In the genomic region with DNA sequence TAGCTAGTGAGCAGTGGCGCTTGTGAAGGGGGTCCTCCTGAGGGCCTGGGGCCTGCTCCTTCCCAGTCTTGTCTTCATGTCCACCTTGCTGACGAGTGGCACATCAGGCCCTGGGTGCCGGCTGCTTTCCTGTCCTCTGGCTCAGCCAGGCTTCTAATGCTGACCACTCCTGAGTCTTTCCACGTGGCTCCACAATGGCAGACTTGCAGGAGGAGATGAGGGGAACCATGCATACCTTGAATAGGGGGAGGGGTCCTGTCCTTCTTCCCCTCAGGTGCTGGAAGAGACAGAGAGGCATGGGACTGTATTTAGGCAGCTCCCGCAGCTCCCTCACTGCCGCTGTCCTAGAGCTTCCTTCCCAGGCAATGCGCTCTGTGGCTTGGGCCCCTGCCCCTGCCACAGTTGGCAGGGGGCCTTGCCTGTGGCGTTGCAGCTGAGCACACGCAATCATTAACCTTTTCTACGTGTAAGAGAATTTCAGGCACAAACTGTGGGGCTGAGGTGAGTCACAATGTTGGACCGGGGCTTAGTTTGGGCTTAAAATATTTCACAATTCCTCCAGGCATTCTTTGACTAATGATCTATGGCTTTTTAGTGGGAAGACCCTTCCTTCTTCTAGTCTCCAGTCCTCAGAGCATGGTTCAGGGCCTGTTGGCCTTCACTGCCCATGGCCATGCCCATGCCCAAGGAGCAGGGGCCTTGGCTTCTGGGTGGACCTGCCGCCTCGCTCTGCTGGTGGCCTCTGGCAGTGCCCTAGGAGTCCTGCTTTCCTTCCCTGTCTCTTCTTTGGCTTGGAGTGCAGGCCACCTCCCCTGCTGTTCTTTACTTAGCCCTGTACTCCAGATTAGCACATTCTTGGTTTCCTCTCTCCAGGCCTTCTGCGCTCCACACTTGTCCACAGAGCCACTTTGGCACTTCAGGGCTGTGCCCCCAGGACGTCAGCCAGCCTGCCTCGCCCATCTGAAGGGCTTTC, we compare ENCODE assay signal across 11 cellular contexts. TPM values are rescaled to one million over a fixed set of nuclear protein-coding genes. Genes with fewer than 3 reads are reported as not detected.
A peak's percentile ranks its signal among the peaks of the same experiment; 100 is the strongest.
DNase-seq lines count a peak whose midpoint lies in the region; ATAC-seq lines count a peak whose summit lies in the region.
"Had no signal": no experiment of that assay in that cellular context is flagged by ENCODE, and none has a peak within 500 bp of the region (broad histone marks: within the 10 kb centered on the region; RNA-seq: fewer than 3 reads in every experiment).

No MANE protein-coding gene starts in this region.

- peak overlapping the region; percentile 57 to 83 (median 74) for H3K4me2 ChIP-seq in BLaER1 treated with 17β-estradiol and CSF1 and Interleukin-3, amounts not matched to agents 10 nM and 100 nM
- H3K4me2 ChIP-seq in neuronal stem cell (ENCODE audit: insufficient read depth, low read length, poor library complexity, severe bottlenecking): no peak overlapping the region
- H3K4me2 ChIP-seq: SK-N-SH had no signal

- H3K18ac ChIP-seq in neuronal stem cell (ENCODE audit: low read length): peak overlapping the region; percentile 39

- H4K20me1 ChIP-seq in BLaER1 treated with 17β-estradiol and CSF1 and Interleukin-3, amounts not matched to agents 10 nM and 100 nM: peaks cover 75 to 100% (median 99%) of the 10 kb centered on the region in 11 experiments

- peak overlapping the region; percentile 13 for H2BK120ac ChIP-seq in neuronal stem cell (ENCODE audit: low read depth, low read length)

- H3K36me3 ChIP-seq in BLaER1 treated with 17β-estradiol and CSF1 and Interleukin-3, amounts not matched to agents 10 nM and 100 nM: peaks cover 0 to 54% (median 26%) of the 10 kb centered on the region in 11 experiments; a peak in 18 of 22 replicates
- peaks cover 0 to 1% of the 10 kb centered on the region in 2 donors for H3K36me3 ChIP-seq in neuronal stem cell (replicated peaks in 1 of 2; ENCODE audit: control insufficient read depth in 2 of 2, insufficient read depth in 2 of 2, low read length in 2 of 2)

- DNase-seq in NCI-H226 (peak; percentile 60), fibroblast of gingiva (ENCODE audit: low read depth) (peak; percentile 94), neuronal stem cell (ENCODE audit: low spot score) (no peak), DMS79 (lab: John Stamatoyannopoulos, UW) (no peak), mucosa of gallbladder (ENCODE audit: low spot score) (no peak)
- no peak for DNase-seq in stimulated activated CD4-positive, alpha-beta T cell treated with anti-CD3 and anti-CD28 coated beads, Interleukin-4, amount 100 ng/mL, for 24 hours
- DNase-seq: central memory CD4-positive, alpha-beta T cell; SK-N-SH; stimulated activated CD4-positive, alpha-beta T cell treated with anti-CD3 and anti-CD28 coated beads, Interleukin-12 subunit alpha, Interleukin-12 subunit beta, amount 100 ng/mL, for 4 hours had no signal

- H2BK15ac ChIP-seq in neuronal stem cell (ENCODE audit: low read length): no peak overlapping the region

- no CpG with 5 or more reads among the region's 16 CpGs for WGBS in neuronal stem cell (ENCODE audit: extremely low coverage in 2 of 2, insufficient read length in 2 of 2, insufficient replicate concordance in 1 of 2), 2 donors

- peaks cover 89 to 100% (median 100%) of the 10 kb centered on the region in 10 experiments for H3K4me1 ChIP-seq in BLaER1 treated with 17β-estradiol and CSF1 and Interleukin-3, amounts not matched to agents 10 nM and 100 nM
- peaks cover 0 to 10% of the 10 kb centered on the region in 2 donors for H3K4me1 ChIP-seq in neuronal stem cell (ENCODE audit: control insufficient read depth in 2 of 2, insufficient read depth in 1 of 2, low read depth in 1 of 2, low read length in 2 of 2)

- no peak overlapping the region for H2BK12ac ChIP-seq in neuronal stem cell (ENCODE audit: low read length)

- no peak overlapping the region for H3K4me3 ChIP-seq in BLaER1 treated with 17β-estradiol and CSF1 and Interleukin-3, amounts not matched to agents 10 nM and 100 nM
- H3K4me3 ChIP-seq in neuronal stem cell (ENCODE audit: low read length in 2 of 2): peak overlapping the region in 1 of 2 donors; percentile 26

- H3K27me3 ChIP-seq in BLaER1 treated with 17β-estradiol and CSF1 and Interleukin-3, amounts not matched to agents 10 nM and 100 nM: no peaks in the 10 kb centered on the region
- no peaks in the 10 kb centered on the region for H3K27me3 ChIP-seq in neuronal stem cell (ENCODE audit: control insufficient read depth in 3 of 3, insufficient read depth in 3 of 3, low read depth in 1 of 3, low read length in 3 of 3)

- H2BK5ac ChIP-seq in neuronal stem cell (ENCODE audit: low read length): no peak overlapping the region

- no peak overlapping the region for H2AFZ ChIP-seq in neuronal stem cell (ENCODE audit: low read length)

- no peak for ATAC-seq in GM21390 (IDR thresholded peaks at IDR 0.05; ENCODE audit: unreplicated experiment)

- no peak overlapping the region for H3K14ac ChIP-seq in neuronal stem cell (ENCODE audit: low read length)

- peak overlapping the region; percentile 40 for H4K91ac ChIP-seq in neuronal stem cell (ENCODE audit: low read depth, low read length, poor library complexity)

- H3K23ac ChIP-seq in neuronal stem cell (ENCODE audit: low read depth, low read length, poor library complexity): peak overlapping the region; percentile 25

- H3K79me1 ChIP-seq in neuronal stem cell (ENCODE audit: low read depth, low read length): peaks cover 17% of the 10 kb centered on the region

- H3K4ac ChIP-seq in neuronal stem cell (ENCODE audit: low read length): no peak overlapping the region

- H2AK5ac ChIP-seq in neuronal stem cell (ENCODE audit: low read depth, low read length): no peak overlapping the region

- H3K27ac ChIP-seq in BLaER1 treated with 17β-estradiol and CSF1 and Interleukin-3, amounts not matched to agents 10 nM and 100 nM: peak overlapping the region in 8 of 11 experiments; percentile 36 to 63 (median 46); a peak in 16 of 22 replicates
- H3K27ac ChIP-seq in neuronal stem cell (replicated peaks; ENCODE audit: low read length): no peak overlapping the region

- H4K8ac ChIP-seq in neuronal stem cell (ENCODE audit: low read depth, low read length): no peak overlapping the region

- H3K9me3 ChIP-seq in BLaER1 treated with 17β-estradiol and CSF1 and Interleukin-3, amounts not matched to agents 10 nM and 100 nM (replicated peaks in 1 of 11): no peaks in the 10 kb centered on the region
- no peaks in the 10 kb centered on the region for H3K9me3 ChIP-seq in neuronal stem cell (replicated peaks in 1 of 2; ENCODE audit: control insufficient read depth in 2 of 2, insufficient read depth in 1 of 2, low read depth in 1 of 2, low read length in 2 of 2)
- H3K9me3 ChIP-seq: SK-N-SH had no signal

- peak overlapping the region in 6 of 11 experiments; percentile 10 to 55 (median 20); a peak in 8 of 22 replicates for H3K9ac ChIP-seq in BLaER1 treated with 17β-estradiol and CSF1 and Interleukin-3, amounts not matched to agents 10 nM and 100 nM
- H3K9ac ChIP-seq in neuronal stem cell (ENCODE audit: low read depth, low read length, poor library complexity): no peak overlapping the region
- H3K9ac ChIP-seq: SK-N-SH had no signal

RNA-seq across cellular contexts. Expression of gene MAPKAPK2, which starts 39.1 kb away (rescaled TPM):
- polyA plus RNA-seq in neuronal stem cell (2013, experiment 1 of 2): 54.3 TPM
- polyA plus RNA-seq in neuronal stem cell (2013, experiment 2 of 2): 54.2 TPM
- total RNA-seq in mucosa of gallbladder: 168 TPM

RNA-seq across cellular contexts. Expression of gene IL19, which starts 46.8 kb away (rescaled TPM):
- not detected for polyA plus RNA-seq in neuronal stem cell (2013, experiment 1 of 2)
- polyA plus RNA-seq in neuronal stem cell (2013, experiment 2 of 2): not detected
- not detected for total RNA-seq in mucosa of gallbladder
- polyA plus RNA-seq: SK-N-SH had no signal

RNA-seq across cellular contexts. Expression of gene IL10, which starts 48.5 kb away (rescaled TPM):
- not detected for polyA plus RNA-seq in neuronal stem cell (2013, experiment 1 of 2)
- not detected for polyA plus RNA-seq in neuronal stem cell (2013, experiment 2 of 2)
- 1.4 TPM for total RNA-seq in mucosa of gallbladder
- polyA plus RNA-seq: SK-N-SH had no signal

Comparison
In these comparisons a context has a peak if more than half of its experiments do, and no peak if none do; other contexts are left out.
1. DNase-seq: peak in NCI-H226 (single experiment) and fibroblast of gingiva (single experiment); none in neuronal stem cell (single experiment), stimulated activated CD4-positive, alpha-beta T cell treated with anti-CD3 and anti-CD28 coated beads, Interleukin-4, amount 100 ng/mL, for 24 hours (single experiment), DMS79 (single experiment) and mucosa of gallbladder (single experiment).